ENCODE assay signal across 1 cellular context in genomic region chr4:154597798-154598774, GRCh38.
A peak's percentile ranks its signal among the peaks of the same experiment; 100 is the strongest.
TF ChIP-seq lines count a peak whose summit lies in the region.

No MANE protein-coding gene starts in this region.

TF ChIP-seq in HepG2, 621 proteins besides CTCF, POLR2A, EP300 and RAD21 (continued from another document and continues in another):
- TF ChIP-seq, protein P1, sequence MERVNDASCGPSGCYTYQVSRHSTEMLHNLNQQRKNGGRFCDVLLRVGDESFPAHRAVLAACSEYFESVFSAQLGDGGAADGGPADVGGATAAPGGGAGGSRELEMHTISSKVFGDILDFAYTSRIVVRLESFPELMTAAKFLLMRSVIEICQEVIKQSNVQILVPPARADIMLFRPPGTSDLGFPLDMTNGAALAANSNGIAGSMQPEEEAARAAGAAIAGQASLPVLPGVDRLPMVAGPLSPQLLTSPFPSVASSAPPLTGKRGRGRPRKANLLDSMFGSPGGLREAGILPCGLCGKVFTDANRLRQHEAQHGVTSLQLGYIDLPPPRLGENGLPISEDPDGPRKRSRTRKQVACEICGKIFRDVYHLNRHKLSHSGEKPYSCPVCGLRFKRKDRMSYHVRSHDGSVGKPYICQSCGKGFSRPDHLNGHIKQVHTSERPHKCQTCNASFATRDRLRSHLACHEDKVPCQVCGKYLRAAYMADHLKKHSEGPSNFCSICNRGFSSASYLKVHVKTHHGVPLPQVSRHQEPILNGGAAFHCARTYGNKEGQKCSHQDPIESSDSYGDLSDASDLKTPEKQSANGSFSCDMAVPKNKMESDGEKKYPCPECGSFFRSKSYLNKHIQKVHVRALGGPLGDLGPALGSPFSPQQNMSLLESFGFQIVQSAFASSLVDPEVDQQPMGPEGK (CRISPR knock-in tag; IDR thresholded peaks at IDR 0.05): peak; percentile 35; the same call in 1 of the 2 replicates
- no peak for TF ChIP-seq ZNF207 (IDR thresholded peaks at IDR 0.05; ENCODE audit: borderline replicate concordance)
- no peak for TF ChIP-seq SP1 (IDR thresholded peaks at IDR 0.05)
- no peak for TF ChIP-seq SP1 (CRISPR knock-in tag; IDR thresholded peaks at IDR 0.05)
- no peak for TF ChIP-seq ZNF337 (CRISPR knock-in tag; IDR thresholded peaks at IDR 0.05; ENCODE audit: borderline replicate concordance, low read depth)
- no peak for TF ChIP-seq ZNF891 (CRISPR knock-in tag; IDR thresholded peaks at IDR 0.05)
- peak; percentile 81; the same call in 1 of the 2 replicates for TF ChIP-seq MIER3 (CRISPR knock-in tag; IDR thresholded peaks at IDR 0.05; ENCODE audit: borderline replicate concordance)
- peak; percentile 65; the same call in 1 of the 2 replicates for TF ChIP-seq ZNF33A (CRISPR knock-in tag; IDR thresholded peaks at IDR 0.05; ENCODE audit: borderline replicate concordance)
- no peak for TF ChIP-seq ZNF674 (CRISPR knock-in tag; IDR thresholded peaks at IDR 0.05; ENCODE audit: low read depth)
- TF ChIP-seq HMGXB3 (CRISPR knock-in tag; IDR thresholded peaks at IDR 0.05; ENCODE audit: borderline replicate concordance): no peak
- TF ChIP-seq, protein P2, sequence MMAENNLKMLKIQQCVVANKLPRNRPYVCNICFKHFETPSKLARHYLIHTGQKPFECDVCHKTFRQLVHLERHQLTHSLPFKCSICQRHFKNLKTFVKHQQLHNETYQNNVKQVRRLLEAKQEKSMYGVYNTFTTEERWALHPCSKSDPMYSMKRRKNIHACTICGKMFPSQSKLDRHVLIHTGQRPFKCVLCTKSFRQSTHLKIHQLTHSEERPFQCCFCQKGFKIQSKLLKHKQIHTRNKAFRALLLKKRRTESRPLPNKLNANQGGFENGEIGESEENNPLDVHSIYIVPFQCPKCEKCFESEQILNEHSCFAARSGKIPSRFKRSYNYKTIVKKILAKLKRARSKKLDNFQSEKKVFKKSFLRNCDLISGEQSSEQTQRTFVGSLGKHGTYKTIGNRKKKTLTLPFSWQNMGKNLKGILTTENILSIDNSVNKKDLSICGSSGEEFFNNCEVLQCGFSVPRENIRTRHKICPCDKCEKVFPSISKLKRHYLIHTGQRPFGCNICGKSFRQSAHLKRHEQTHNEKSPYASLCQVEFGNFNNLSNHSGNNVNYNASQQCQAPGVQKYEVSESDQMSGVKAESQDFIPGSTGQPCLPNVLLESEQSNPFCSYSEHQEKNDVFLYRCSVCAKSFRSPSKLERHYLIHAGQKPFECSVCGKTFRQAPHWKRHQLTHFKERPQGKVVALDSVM (CRISPR knock-in tag; IDR thresholded peaks at IDR 0.05): no peak
- TF ChIP-seq MED1 (CRISPR knock-in tag; IDR thresholded peaks at IDR 0.05): peak; percentile 98
- peak; percentile 46; the same call in 1 of the 2 replicates for TF ChIP-seq ZNF101 (CRISPR knock-in tag; IDR thresholded peaks at IDR 0.05; ENCODE audit: borderline replicate concordance, low read depth)
- TF ChIP-seq ATF7 (IDR thresholded peaks at IDR 0.05): peak; percentile 51
- TF ChIP-seq ATF7 (CRISPR knock-in tag; IDR thresholded peaks at IDR 0.05): no peak
- TF ChIP-seq DNMT3B (CRISPR knock-in tag; conservative IDR thresholded peaks at IDR 0.05): peak; percentile 60; the same call in 1 of the 2 replicates
- TF ChIP-seq MEF2D (CRISPR knock-in tag; IDR thresholded peaks at IDR 0.05): peak; percentile 95
- no peak for TF ChIP-seq IRF9 (CRISPR knock-in tag; IDR thresholded peaks at IDR 0.05; ENCODE audit: borderline replicate concordance)
- 0 out of 2 replicates have a peak, but pooled peaks have one; percentile 54 for TF ChIP-seq ZSCAN22 (CRISPR knock-in tag; IDR thresholded peaks at IDR 0.05)
- TF ChIP-seq, protein P3, sequence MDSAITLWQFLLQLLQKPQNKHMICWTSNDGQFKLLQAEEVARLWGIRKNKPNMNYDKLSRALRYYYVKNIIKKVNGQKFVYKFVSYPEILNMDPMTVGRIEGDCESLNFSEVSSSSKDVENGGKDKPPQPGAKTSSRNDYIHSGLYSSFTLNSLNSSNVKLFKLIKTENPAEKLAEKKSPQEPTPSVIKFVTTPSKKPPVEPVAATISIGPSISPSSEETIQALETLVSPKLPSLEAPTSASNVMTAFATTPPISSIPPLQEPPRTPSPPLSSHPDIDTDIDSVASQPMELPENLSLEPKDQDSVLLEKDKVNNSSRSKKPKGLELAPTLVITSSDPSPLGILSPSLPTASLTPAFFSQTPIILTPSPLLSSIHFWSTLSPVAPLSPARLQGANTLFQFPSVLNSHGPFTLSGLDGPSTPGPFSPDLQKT (CRISPR knock-in tag; IDR thresholded peaks at IDR 0.05; ENCODE audit: borderline replicate concordance): no peak
- TF ChIP-seq, protein P4, sequence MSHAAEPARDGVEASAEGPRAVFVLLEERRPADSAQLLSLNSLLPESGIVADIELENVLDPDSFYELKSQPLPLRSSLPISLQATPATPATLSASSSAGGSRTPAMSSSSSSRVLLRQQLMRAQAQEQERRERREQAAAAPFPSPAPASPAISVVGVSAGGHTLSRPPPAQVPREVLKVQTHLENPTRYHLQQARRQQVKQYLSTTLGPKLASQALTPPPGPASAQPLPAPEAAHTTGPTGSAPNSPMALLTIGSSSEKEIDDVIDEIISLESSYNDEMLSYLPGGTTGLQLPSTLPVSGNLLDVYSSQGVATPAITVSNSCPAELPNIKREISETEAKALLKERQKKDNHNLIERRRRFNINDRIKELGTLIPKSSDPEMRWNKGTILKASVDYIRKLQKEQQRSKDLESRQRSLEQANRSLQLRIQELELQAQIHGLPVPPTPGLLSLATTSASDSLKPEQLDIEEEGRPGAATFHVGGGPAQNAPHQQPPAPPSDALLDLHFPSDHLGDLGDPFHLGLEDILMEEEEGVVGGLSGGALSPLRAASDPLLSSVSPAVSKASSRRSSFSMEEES (CRISPR knock-in tag; IDR thresholded peaks at IDR 0.05): peak; percentile 83
- peak; percentile 45; the same call in 1 of the 2 replicates for TF ChIP-seq ZNF644 (CRISPR knock-in tag; IDR thresholded peaks at IDR 0.05; ENCODE audit: low read depth)
- TF ChIP-seq ATF2 (CRISPR knock-in tag; IDR thresholded peaks at IDR 0.05): peak; percentile 86
- TF ChIP-seq MEIS1 (CRISPR knock-in tag; IDR thresholded peaks at IDR 0.05; ENCODE audit: borderline replicate concordance): peak; percentile 51; the same call in 1 of the 2 replicates
- TF ChIP-seq, protein P5, sequence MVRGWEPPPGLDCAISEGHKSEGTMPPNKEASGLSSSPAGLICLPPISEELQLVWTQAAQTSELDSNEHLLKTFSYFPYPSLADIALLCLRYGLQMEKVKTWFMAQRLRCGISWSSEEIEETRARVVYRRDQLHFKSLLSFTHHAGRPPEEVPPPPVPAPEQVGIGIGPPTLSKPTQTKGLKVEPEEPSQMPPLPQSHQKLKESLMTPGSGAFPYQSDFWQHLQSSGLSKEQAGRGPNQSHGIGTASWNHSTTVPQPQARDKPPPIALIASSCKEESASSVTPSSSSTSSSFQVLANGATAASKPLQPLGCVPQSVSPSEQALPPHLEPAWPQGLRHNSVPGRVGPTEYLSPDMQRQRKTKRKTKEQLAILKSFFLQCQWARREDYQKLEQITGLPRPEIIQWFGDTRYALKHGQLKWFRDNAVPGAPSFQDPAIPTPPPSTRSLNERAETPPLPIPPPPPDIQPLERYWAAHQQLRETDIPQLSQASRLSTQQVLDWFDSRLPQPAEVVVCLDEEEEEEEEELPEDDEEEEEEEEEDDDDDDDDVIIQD (CRISPR knock-in tag; IDR thresholded peaks at IDR 0.05; ENCODE audit: low read depth): peak; percentile 85; the same call in 1 of the 2 replicates
- no peak for TF ChIP-seq ZNF605 (CRISPR knock-in tag; IDR thresholded peaks at IDR 0.05)
- TF ChIP-seq, protein P6, sequence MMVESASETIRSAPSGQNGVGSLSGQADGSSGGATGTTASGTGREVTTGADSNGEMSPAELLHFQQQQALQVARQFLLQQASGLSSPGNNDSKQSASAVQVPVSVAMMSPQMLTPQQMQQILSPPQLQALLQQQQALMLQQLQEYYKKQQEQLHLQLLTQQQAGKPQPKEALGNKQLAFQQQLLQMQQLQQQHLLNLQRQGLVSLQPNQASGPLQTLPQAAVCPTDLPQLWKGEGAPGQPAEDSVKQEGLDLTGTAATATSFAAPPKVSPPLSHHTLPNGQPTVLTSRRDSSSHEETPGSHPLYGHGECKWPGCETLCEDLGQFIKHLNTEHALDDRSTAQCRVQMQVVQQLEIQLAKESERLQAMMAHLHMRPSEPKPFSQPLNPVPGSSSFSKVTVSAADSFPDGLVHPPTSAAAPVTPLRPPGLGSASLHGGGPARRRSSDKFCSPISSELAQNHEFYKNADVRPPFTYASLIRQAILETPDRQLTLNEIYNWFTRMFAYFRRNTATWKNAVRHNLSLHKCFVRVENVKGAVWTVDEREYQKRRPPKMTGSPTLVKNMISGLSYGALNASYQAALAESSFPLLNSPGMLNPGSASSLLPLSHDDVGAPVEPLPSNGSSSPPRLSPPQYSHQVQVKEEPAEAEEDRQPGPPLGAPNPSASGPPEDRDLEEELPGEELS (CRISPR knock-in tag; IDR thresholded peaks at IDR 0.05): peak; percentile 95
- TF ChIP-seq, protein P7, sequence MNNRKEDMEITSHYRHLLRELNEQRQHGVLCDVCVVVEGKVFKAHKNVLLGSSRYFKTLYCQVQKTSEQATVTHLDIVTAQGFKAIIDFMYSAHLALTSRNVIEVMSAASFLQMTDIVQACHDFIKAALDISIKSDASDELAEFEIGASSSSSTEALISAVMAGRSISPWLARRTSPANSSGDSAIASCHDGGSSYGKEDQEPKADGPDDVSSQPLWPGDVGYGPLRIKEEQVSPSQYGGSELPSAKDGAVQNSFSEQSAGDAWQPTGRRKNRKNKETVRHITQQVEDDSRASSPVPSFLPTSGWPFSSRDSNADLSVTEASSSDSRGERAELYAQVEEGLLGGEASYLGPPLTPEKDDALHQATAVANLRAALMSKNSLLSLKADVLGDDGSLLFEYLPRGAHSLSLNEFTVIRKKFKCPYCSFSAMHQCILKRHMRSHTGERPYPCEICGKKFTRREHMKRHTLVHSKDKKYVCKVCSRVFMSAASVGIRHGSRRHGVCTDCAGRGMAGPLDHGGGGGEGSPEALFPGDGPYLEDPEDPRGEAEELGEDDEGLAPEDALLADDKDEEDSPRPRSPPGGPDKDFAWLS (CRISPR knock-in tag; IDR thresholded peaks at IDR 0.05; ENCODE audit: borderline replicate concordance): no peak
- no peak for TF ChIP-seq DNMT1 (CRISPR knock-in tag; IDR thresholded peaks at IDR 0.05)
- TF ChIP-seq SOX6 (IDR thresholded peaks at IDR 0.05): no peak
- TF ChIP-seq SOX6 (CRISPR knock-in tag; IDR thresholded peaks at IDR 0.05): peak; percentile 94
- TF ChIP-seq CREB1 (IDR thresholded peaks at IDR 0.05): peak; percentile 59
- peak; percentile 88 for TF ChIP-seq CREB1 (CRISPR knock-in tag; IDR thresholded peaks at IDR 0.05)
- no peak; the same call in 2 of the 3 replicates for TF ChIP-seq MXI1 (IDR thresholded peaks at IDR 0.05; ENCODE audit: borderline replicate concordance, low read depth, low read length)
- no peak for TF ChIP-seq ZKSCAN5 (CRISPR knock-in tag; IDR thresholded peaks at IDR 0.05)
- peak; percentile 90 for TF ChIP-seq ZNF362 (CRISPR knock-in tag; IDR thresholded peaks at IDR 0.05; ENCODE audit: borderline replicate concordance)
- no peak for TF ChIP-seq FOXC1 (CRISPR knock-in tag; IDR thresholded peaks at IDR 0.05; ENCODE audit: borderline replicate concordance)
